ENCODE assay signal across 8 cellular contexts in the genomic region with DNA sequence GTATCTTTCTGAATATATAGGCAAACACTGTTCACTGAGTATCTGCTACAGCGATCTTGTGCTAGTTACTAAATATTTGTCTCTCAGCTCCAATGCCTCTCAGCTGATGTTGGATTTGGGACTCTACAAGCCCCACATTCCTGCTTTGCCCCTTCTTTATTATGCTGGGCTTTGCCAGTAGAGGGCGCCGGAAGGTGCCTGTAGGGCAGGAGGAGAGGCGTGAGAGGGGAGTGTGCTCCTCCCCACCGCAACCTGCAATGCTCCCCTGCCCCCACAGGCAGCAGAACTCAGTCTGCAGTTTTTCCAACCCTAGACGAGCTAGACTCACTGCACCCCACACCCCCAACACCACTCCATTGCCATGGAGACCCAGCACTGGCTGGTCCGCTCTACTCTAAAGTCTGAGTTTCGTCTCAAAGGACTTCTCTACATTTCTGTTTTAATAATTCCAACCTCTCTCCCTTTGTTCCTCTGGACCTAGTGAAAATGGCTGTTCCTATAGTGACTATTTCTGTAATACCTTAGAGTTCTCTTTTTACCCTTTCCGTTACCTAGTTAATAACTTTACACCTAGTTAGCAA.
DNase-seq lines count a peak whose midpoint lies in the region; ATAC-seq and TF ChIP-seq lines count a peak whose summit lies in the region.

No MANE protein-coding gene starts in this region.

- peak; percentile 76 for ATAC-seq in GM21529 (IDR thresholded peaks at IDR 0.05; ENCODE audit: unreplicated experiment)
- ATAC-seq in HG03025 (IDR thresholded peaks at IDR 0.05; ENCODE audit: low FRiP score, unreplicated experiment): no peak

- H3K36me3 ChIP-seq in GM06990 (ENCODE audit: control insufficient read depth, insufficient read depth, low read length): no peaks in the 10 kb centered on the region

- no peaks in the 10 kb centered on the region; the same call in 1 of the 2 replicates for H3K27me3 ChIP-seq in GM06990 (replicated peaks; ENCODE audit: control insufficient read depth, insufficient read depth, low read length)

- no peak overlapping the region for H3K4me3 ChIP-seq in GM06990 (replicated peaks; ENCODE audit: low read depth, low read length)

- DNase-seq in GM06990 (ENCODE audit: extremely low read depth, insufficient read length) (peak; percentile 15), NAMALWA (ENCODE audit: low spot score) (peak; percentile 71), ecto neural progenitor cell (ENCODE audit: low spot score) (peak; percentile 55), SW 1271 (lab: John Stamatoyannopoulos, UW) (no peak), NCI-H510A treated with DMSO at 0.1 percent for 48 hours (lab: John Stamatoyannopoulos, UW) (no peak), NCI-H2029 treated with DMSO at 0.1 percent for 48 hours (lab: John Stamatoyannopoulos, UW) (no peak)

- TF ChIP-seq CTCF in GM06990 (IDR thresholded peaks at IDR 0.05; ENCODE audit: insufficient read depth, low read length, poor library complexity, severe bottlenecking): peak; percentile 87

Comparison
In these comparisons a context has a peak if more than half of its experiments do, and no peak if none do; other contexts are left out.
1. DNase-seq: peak in GM06990 (single experiment), NAMALWA (single experiment) and ecto neural progenitor cell (single experiment); none in SW 1271 (0 of 2), NCI-H510A treated with DMSO at 0.1 percent for 48 hours (single experiment) and NCI-H2029 treated with DMSO at 0.1 percent for 48 hours (single experiment).